In genomic region chr6:161417712-161418457, GRCh38 we compare ENCODE assay signal across 8 cellular contexts.
DNase-seq lines count a peak whose midpoint lies in the region; ATAC-seq and TF ChIP-seq lines count a peak whose summit lies in the region.

No MANE protein-coding gene starts in this region.

- no peaks in the 10 kb centered on the region for H3K27me3 ChIP-seq in gastrocnemius medialis

- peak; percentile 35 for DNase-seq in NCI-H226
- peak; percentile 94 for DNase-seq in fibroblast of the aortic adventitia (ENCODE audit: low read depth)
- peak in 1 of 2 donors; percentile 31 for DNase-seq in gastrocnemius medialis
- no peak for DNase-seq in RPMI8226
- no peak for DNase-seq in HT-29 (ENCODE audit: low spot score)

- peaks cover 31 to 43% of the 10 kb centered on the region in 2 donors for H3K4me1 ChIP-seq in gastrocnemius medialis

- H3K36me3 ChIP-seq in gastrocnemius medialis = no peaks in the 10 kb centered on the region

- intact Hi-C loops in gastrocnemius medialis (cut with DNase I; ENCODE audit: low total_unique reads) = loop anchor here (1.0 to 5.0 kb wide), 3 partner anchors 27 to 1304 kb away; no protein-coding TSS in a partner anchor

- H3K27ac ChIP-seq in gastrocnemius medialis = peak overlapping the region; percentile 78 to 93 (median 82)

- in situ Hi-C loops in gastrocnemius medialis (cut with MboI; ENCODE audit: low sequenced_read_pairs in 4 of 4) = loop anchor here in 2 of 4 donors (25.0 kb wide), 1 partner anchor 1319 kb away; the partner anchor contains the start of genes PACRG (in 2 of the 2) and PRKN (in 2 of the 2)

- H3K4me3 ChIP-seq in fibroblast of the aortic adventitia (ENCODE audit: low read depth, low read length) (no peak overlapping the region), gastrocnemius medialis (no peak overlapping the region)

- no peak for TF ChIP-seq POLR2A in gastrocnemius medialis (IDR thresholded peaks at IDR 0.05)

- H3K9me3 ChIP-seq in gastrocnemius medialis = no peaks in the 10 kb centered on the region

- TF ChIP-seq CTCF in fibroblast of the aortic adventitia (IDR thresholded peaks at IDR 0.05; ENCODE audit: insufficient read depth, low read length) = no peak
- no peak for TF ChIP-seq CTCF in gastrocnemius medialis (IDR thresholded peaks at IDR 0.05 in 4 of 5, conservative IDR thresholded peaks at IDR 0.05 in 1 of 5)

- peak; percentile 20 for ATAC-seq in GM18868 (IDR thresholded peaks at IDR 0.05; ENCODE audit: unreplicated experiment)
- peak; percentile 42 to 75 for ATAC-seq in gastrocnemius medialis
- no peak for ATAC-seq in GM21423 (IDR thresholded peaks at IDR 0.05; ENCODE audit: unreplicated experiment)
- no peak for ATAC-seq in HG02642 (IDR thresholded peaks at IDR 0.05; ENCODE audit: poor library complexity, unreplicated experiment)

Comparison
In these comparisons a context has a peak if more than half of its experiments do, and no peak if none do; other contexts are left out.
1. ATAC-seq: peak in GM18868 (single experiment) and gastrocnemius medialis (2 of 2); none in GM21423 (single experiment) and HG02642 (single experiment).
2. DNase-seq: peak in NCI-H226 (single experiment) and fibroblast of the aortic adventitia (single experiment); none in RPMI8226 (single experiment) and HT-29 (single experiment).